In genomic region chr17:62966426-62967110, GRCh38 we compare ENCODE assay signal across 7 cellular contexts. TPM values are rescaled to one million over a fixed set of nuclear protein-coding genes. Genes with fewer than 3 reads are reported as not detected.
DNase-seq lines count a peak whose midpoint lies in the region; ATAC-seq, FAIRE-seq and TF ChIP-seq lines count a peak whose summit lies in the region.

No MANE protein-coding gene starts in this region.

- H3K4me1 ChIP-seq in iPS-20b (ENCODE audit: insufficient read depth, low read length) (peaks cover 16% of the 10 kb centered on the region), small intestine (ENCODE audit: control insufficient read depth in 2 of 2, insufficient read depth in 1 of 2, low read depth in 1 of 2, low read length in 1 of 2) (no peaks in the 10 kb centered on the region)

- ATAC-seq in HG02642 (IDR thresholded peaks at IDR 0.05; ENCODE audit: poor library complexity, unreplicated experiment), result peak; percentile 43

- DNase-seq in GM10248 (ENCODE audit: extremely low spot score), result peak; percentile 18
- DNase-seq in SK-N-DZ (ENCODE audit: low spot score), result peak; percentile 21
- DNase-seq in astrocyte of the cerebellum (ENCODE audit: low read depth), result no peak
- DNase-seq in small intestine, result no peak
- DNase-seq in A172 (ENCODE audit: low spot score), result no peak

- FAIRE-seq in small intestine (lab: Jason Lieb, UNC), result no peak

- H3K9me3 ChIP-seq in iPS-20b (ENCODE audit: insufficient read depth, low read depth, low read length), result peaks cover 4% of the 10 kb centered on the region
- H3K9me3 ChIP-seq in small intestine (ENCODE audit: control insufficient read depth, low read depth), result no peaks in the 10 kb centered on the region

- peak overlapping the region; percentile 54; the same call in 1 of the 2 replicates for H3K9ac ChIP-seq in iPS-20b (ENCODE audit: low read depth, low read length)

- CTCF ChIA-PET in GM10248 (lab: Yijun Ruan, JAX), result interaction anchor here (1.0 kb wide), 1 partner anchor 256 kb away, joined by 3 read pairs; no protein-coding TSS in a partner anchor

- WGBS in small intestine, 3 donors, result 0 to 1% (median 0%) methylated on average over 50 to 76 of the region's 76 CpGs

- H3K27ac ChIP-seq in iPS-20b (ENCODE audit: low read length) (no peak overlapping the region), small intestine (ENCODE audit: low read depth in 1 of 2, low read length in 1 of 2) (peak overlapping the region; percentile 65 to 78)

- H3K4me3 ChIP-seq in astrocyte of the cerebellum (ENCODE audit: low read depth, low read length) (peak overlapping the region; percentile 65), iPS-20b (ENCODE audit: low read length) (peak overlapping the region; percentile 72), small intestine (ENCODE audit: low read depth in 1 of 2, low read length in 2 of 2) (peak overlapping the region; percentile 71 to 83)

- POLR2A ChIA-PET in GM10248 (lab: Yijun Ruan, JAX), result interaction anchor here (0.6 kb wide), 1 partner anchor 29 kb away, joined by 3 read pairs; no protein-coding TSS in a partner anchor

- H3K27me3 ChIP-seq in iPS-20b (ENCODE audit: insufficient read depth, low read length), result peaks cover 32% of the 10 kb centered on the region
- H3K27me3 ChIP-seq in small intestine (ENCODE audit: control insufficient read depth in 2 of 2, insufficient read depth in 2 of 2, low read length in 2 of 2), result peaks cover 0 to 5% of the 10 kb centered on the region in 2 donors

- in situ Hi-C loops in astrocyte of the cerebellum (cut with HindIII; ENCODE audit: low sequenced_read_pairs), result no loop called here

- TF ChIP-seq CTCF in GM10248 (IDR thresholded peaks at IDR 0.05; ENCODE audit: control extremely low read depth, extremely low read depth, low read depth, missing control alignments) (no peak), astrocyte of the cerebellum (IDR thresholded peaks at IDR 0.05; ENCODE audit: low read depth, low read length, missing control alignments) (no peak)

- H3K36me3 ChIP-seq in iPS-20b (ENCODE audit: insufficient read depth, low read depth, low read length) (no peaks in the 10 kb centered on the region), small intestine (ENCODE audit: control insufficient read depth in 2 of 2, insufficient read depth in 2 of 2, low read length in 2 of 2) (no peaks in the 10 kb centered on the region)

RNA-seq across cellular contexts. Expression of gene TANC2, which starts 0.5 kb away (rescaled TPM):
- 1.00 and 1.2 TPM in 2 replicates for polyA plus RNA-seq in SK-N-DZ (2014; cell fraction: cytosol; rRNA removed)
- polyA plus RNA-seq in SK-N-DZ (2014; cell fraction: nucleus; rRNA removed), result 0.86 and 2.2 TPM in 2 replicates
- 1 to 10 TPM in 1 of 3 donors, under 1 TPM in 2; 0.22 to 3.7 (median 0.54) TPM for polyA plus RNA-seq in small intestine
- 4.9 and 26.0 TPM in 2 replicates for total RNA-seq in A172 (2014; rRNA removed; shearing (Covaris generic))

Comparison
In these comparisons a context has a peak if more than half of its experiments do, and no peak if none do; other contexts are left out.
1. DNase-seq: peak in GM10248 (single experiment) and SK-N-DZ (single experiment); none in astrocyte of the cerebellum (single experiment), small intestine (single experiment) and A172 (single experiment).
2. Peak in every context shown above with its lines, with median percentiles within 50 percentile points of each other: H3K4me3 ChIP-seq.